Comparison of ENCODE assay signal across 8 cellular contexts in genomic region chr20:50992733-50993457, GRCh38.
A peak's percentile ranks its signal among the peaks of the same experiment; 100 is the strongest.
DNase-seq lines count a peak whose midpoint lies in the region; ATAC-seq and TF ChIP-seq lines count a peak whose summit lies in the region.

No MANE protein-coding gene starts in this region.

- in situ Hi-C loops in ACHN (cut with HindIII; ENCODE audit: low pct_ligation_motif_present, low pct_unique_long_range_greater_than_20kb, low sequenced_read_pairs) = no loop called here

- no peaks in the 10 kb centered on the region for H3K9me3 ChIP-seq in iPS-18c (ENCODE audit: control insufficient read depth, insufficient read depth, low read length)

- H3K4me3 ChIP-seq in iPS-18c (ENCODE audit: insufficient read depth, low read depth, low read length) = peak overlapping the region; percentile 22

- DNase-seq in ACHN (peak; percentile 63), GM10248 (ENCODE audit: extremely low spot score) (peak; percentile 53), HPDE6-E6E7 (ENCODE audit: extremely low spot score) (peak; percentile 97), NOMO-1 treated with DMSO at 0.1 percent for 48 hours (lab: John Stamatoyannopoulos, UW; ENCODE audit: unreplicated experiment) (peak; percentile 85), amniotic epithelial cell (ENCODE audit: low read depth) (peak; percentile 88)
- DNase-seq in stimulated activated CD4-positive, alpha-beta T cell treated with anti-CD3 and anti-CD28 coated beads, TNF-alpha, amount 100 ng/mL, for 48 hours (ENCODE audit: low read depth in 3 of 3) = peak; percentile 34 to 66 (median 50)

- POLR2A ChIA-PET in GM10248 (lab: Yijun Ruan, JAX) = no interaction called here

- peak; percentile 42 for TF ChIP-seq CTCF in GM10248 (IDR thresholded peaks at IDR 0.05; ENCODE audit: control extremely low read depth, extremely low read depth, low read depth, missing control alignments)

- CTCF ChIA-PET in GM10248 (lab: Yijun Ruan, JAX) = interaction anchor here (0.8 to 9.9 kb wide), 16 partner anchors 11 to 627 kb away, joined by 3 to 194 read pairs (median 7); partner anchors contain the start of gene BCAS4

- no peak for ATAC-seq in HG02852 (IDR thresholded peaks at IDR 0.05; ENCODE audit: unreplicated experiment)
